Comparison of ENCODE assay signal across 25 cellular contexts in the genomic region with DNA sequence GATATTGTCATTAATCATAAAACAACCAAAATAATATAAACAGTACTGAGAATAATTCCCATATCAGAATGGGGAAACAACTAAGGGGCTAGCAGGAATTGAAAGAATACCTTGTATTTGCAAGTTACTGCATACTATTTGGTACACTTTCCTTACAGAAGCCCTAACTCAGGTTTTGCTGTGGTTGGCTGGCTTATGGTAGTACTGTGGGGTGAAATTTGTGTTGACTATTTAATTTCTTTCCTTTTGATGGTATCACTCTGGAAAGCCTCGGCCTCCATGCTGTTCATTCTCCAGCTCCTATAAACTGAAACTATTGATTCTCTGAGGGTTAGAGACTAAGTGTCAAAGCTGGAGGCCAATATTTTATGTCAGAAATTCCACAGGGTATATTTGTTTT. TPM values are rescaled to one million over a fixed set of nuclear protein-coding genes. Genes with fewer than 3 reads are reported as not detected.
DNase-seq lines count a peak whose midpoint lies in the region; ATAC-seq, FAIRE-seq and TF ChIP-seq lines count a peak whose summit lies in the region.
"Had no signal": no experiment of that assay in that cellular context is flagged by ENCODE, and none has a peak within 500 bp of the region (broad histone marks: within the 10 kb centered on the region; RNA-seq: fewer than 3 reads in every experiment).

No MANE protein-coding gene starts in this region.

- peak overlapping the region; percentile 91 to 96 (median 95) for H3K4me3 Mint-ChIP-seq in brain
- H3K4me3 Mint-ChIP-seq in progenitor cell of endocrine pancreas (ENCODE audit: low read depth): peak overlapping the region; percentile 75
- H3K4me3 Mint-ChIP-seq in stimulated activated effector memory CD8-positive, alpha-beta T cell treated with anti-CD3 and anti-CD28 coated beads, Interleukin-12 subunit alpha, Interleukin-12 subunit beta, amount 100 ng/mL, for 72 hours: no peak overlapping the region
- H3K4me3 Mint-ChIP-seq: activated CD4-positive, alpha-beta T cell treated with anti-CD3 and anti-CD28 coated beads, Interleukin-2, amount 10 ng/mL, durations not matched to agents 24 days and 14 days; CD8-positive, alpha-beta T cell; natural killer cell; stimulated activated naive B cell treated with anti-CD40 and anti-IgM and Interleukin-4, amounts not matched to agents 10 μg/mL and 1 μg/mL and 100 μg/mL, for 72 hours had no signal

- H4K20me1 ChIP-seq in HepG2 (ENCODE audit: insufficient read depth, low read length): no peaks in the 10 kb centered on the region

- H3K9ac ChIP-seq in HepG2 (ENCODE audit: insufficient read depth, low read depth, low read length): no peak overlapping the region

- no TSS peak for BruUV-seq in HepG2 (replicated peaks; lab: Mats Ljungman, UMichigan)

- no peaks in the 10 kb centered on the region for H3K36me3 ChIP-seq in HepG2 (replicated peaks in 1 of 2; ENCODE audit: control insufficient read depth in 1 of 2, insufficient read depth in 2 of 2, low read length in 2 of 2)
- H3K36me3 ChIP-seq: heart right ventricle, thoracic aorta had no signal

- no peak for FAIRE-seq in HepG2 (lab: Jason Lieb, UNC)
- FAIRE-seq: islet of Langerhans had no signal

- CTCF ChIA-PET in HepG2 (lab: Yijun Ruan, JAX; ENCODE audit: low intra/inter-chr PET ratio, low total read pairs): no interaction called here

- in situ Hi-C loops in HepG2 (cut with HindIII; ENCODE audit: extremely low pct_ligation_motif_present, low pct_unique_long_range_greater_than_20kb): loop anchor here (25.0 kb wide), 1 partner anchor 800 kb away; the partner anchor contains the start of genes BMI1 and COMMD3

- ATAC-seq in HepG2 (no peak), GM18870 (IDR thresholded peaks at IDR 0.05; ENCODE audit: unreplicated experiment) (no peak), HG02678 (IDR thresholded peaks at IDR 0.05; ENCODE audit: unreplicated experiment) (no peak)
- no peak for ATAC-seq in stimulated activated effector memory CD8-positive, alpha-beta T cell treated with anti-CD3 and anti-CD28 coated beads, Interleukin-12 subunit alpha, Interleukin-12 subunit beta, amount 100 ng/mL, for 72 hours
- ATAC-seq: CD8-positive, alpha-beta T cell; heart right ventricle; natural killer cell; Right ventricle myocardium inferior; stimulated activated naive B cell treated with anti-CD40 and anti-IgM and Interleukin-4, amounts not matched to agents 10 μg/mL and 1 μg/mL and 100 μg/mL, for 72 hours had no signal

- TF ChIP-seq POLR2A in HepG2 (IDR thresholded peaks at IDR 0.05; ENCODE audit: insufficient read depth in 1 of 2, low read depth in 2 of 2, low read length in 2 of 2): no peak

- no peaks in the 10 kb centered on the region for H3K79me2 ChIP-seq in HepG2 (ENCODE audit: insufficient read depth, low read length)

- peak overlapping the region; percentile 19; the same call in 1 of the 2 replicates for H3K4me2 ChIP-seq in HepG2 (ENCODE audit: low read depth, low read length)

- TF ChIP-seq RAD21 in HepG2 (CRISPR knock-in tag; IDR thresholded peaks at IDR 0.05): no peak

- H3K9me3 ChIP-seq in HepG2 (ENCODE audit: low read length): no peaks in the 10 kb centered on the region
- H3K9me3 ChIP-seq: heart right ventricle, thoracic aorta had no signal

- H3K36me3 Mint-ChIP-seq in brain: no peaks in the 10 kb centered on the region
- H3K36me3 Mint-ChIP-seq in progenitor cell of endocrine pancreas (ENCODE audit: insufficient read depth): no peaks in the 10 kb centered on the region
- no peaks in the 10 kb centered on the region for H3K36me3 Mint-ChIP-seq in stimulated activated effector memory CD8-positive, alpha-beta T cell treated with anti-CD3 and anti-CD28 coated beads, Interleukin-12 subunit alpha, Interleukin-12 subunit beta, amount 100 ng/mL, for 72 hours
- H3K36me3 Mint-ChIP-seq: CD8-positive, alpha-beta T cell; natural killer cell; stimulated activated naive B cell treated with anti-CD40 and anti-IgM and Interleukin-4, amounts not matched to agents 10 μg/mL and 1 μg/mL and 100 μg/mL, for 72 hours had no signal

- H3K9me3 Mint-ChIP-seq in brain (peaks cover 0 to 4% (median 0%) of the 10 kb centered on the region in 5 experiments), progenitor cell of endocrine pancreas (ENCODE audit: low read depth) (no peaks in the 10 kb centered on the region)
- H3K9me3 Mint-ChIP-seq in stimulated activated effector memory CD8-positive, alpha-beta T cell treated with anti-CD3 and anti-CD28 coated beads, Interleukin-12 subunit alpha, Interleukin-12 subunit beta, amount 100 ng/mL, for 72 hours: no peaks in the 10 kb centered on the region
- H3K9me3 Mint-ChIP-seq: activated CD4-positive, alpha-beta T cell treated with anti-CD3 and anti-CD28 coated beads, Interleukin-2, amount 10 ng/mL, durations not matched to agents 24 days and 14 days; CD8-positive, alpha-beta T cell; natural killer cell; stimulated activated naive B cell treated with anti-CD40 and anti-IgM and Interleukin-4, amounts not matched to agents 10 μg/mL and 1 μg/mL and 100 μg/mL, for 72 hours had no signal

- TF ChIP-seq CTCF in HFF-Myc (IDR thresholded peaks at IDR 0.05; ENCODE audit: low read depth, low read length, missing control alignments) (no peak), brain (conservative IDR thresholded peaks at IDR 0.05) (no peak), HepG2 (CRISPR knock-in tag; IDR thresholded peaks at IDR 0.05) (no peak), progenitor cell of endocrine pancreas (IDR thresholded peaks at IDR 0.05; ENCODE audit: unreplicated experiment) (no peak)

- no peaks in the 10 kb centered on the region; a peak in 1 of 5 replicates for H3K27me3 ChIP-seq in HepG2 (ENCODE audit: control insufficient read depth in 1 of 2, insufficient read depth in 2 of 2, low read length in 2 of 2)

- H3K27me3 Mint-ChIP-seq in brain: peaks cover 14% of the 10 kb centered on the region
- H3K27me3 Mint-ChIP-seq in progenitor cell of endocrine pancreas: peaks cover 5% of the 10 kb centered on the region

- intact Hi-C loops in HepG2 (cut with micrococcal nuclease; ENCODE audit: unreplicated experiment): no loop called here

- 37% methylated on average over 1 of the region's 1 CpG for WGBS in HepG2 (ENCODE audit: low lambda C conversion rate)

- peak overlapping the region; percentile 91 to 99 (median 95) for H3K27ac Mint-ChIP-seq in brain
- H3K27ac Mint-ChIP-seq in progenitor cell of endocrine pancreas: peak overlapping the region; percentile 93
- H3K27ac Mint-ChIP-seq in stimulated activated effector memory CD8-positive, alpha-beta T cell treated with anti-CD3 and anti-CD28 coated beads, Interleukin-12 subunit alpha, Interleukin-12 subunit beta, amount 100 ng/mL, for 72 hours: no peak overlapping the region
- H3K27ac Mint-ChIP-seq: activated CD4-positive, alpha-beta T cell treated with anti-CD3 and anti-CD28 coated beads, Interleukin-2, amount 10 ng/mL, durations not matched to agents 24 days and 14 days; CD8-positive, alpha-beta T cell; natural killer cell; stimulated activated naive B cell treated with anti-CD40 and anti-IgM and Interleukin-4, amounts not matched to agents 10 μg/mL and 1 μg/mL and 100 μg/mL, for 72 hours had no signal

- H3K4me3 ChIP-seq in HFF-Myc (replicated peaks; ENCODE audit: low read depth, low read length) (peak overlapping the region; percentile 10; the same call in 1 of the 2 replicates), HepG2 (replicated peaks in 1 of 3; ENCODE audit: insufficient read depth in 1 of 3, low read depth in 2 of 3, low read length in 3 of 3) (no peak overlapping the region)
- H3K4me3 ChIP-seq: heart right ventricle, thoracic aorta had no signal

- no peak overlapping the region for H2AFZ ChIP-seq in HepG2 (ENCODE audit: low read length)

- H3K4me1 ChIP-seq in HepG2 (ENCODE audit: insufficient read depth, low read length): peaks cover 86% of the 10 kb centered on the region

- H3K4me1 Mint-ChIP-seq in brain (peaks cover 73% of the 10 kb centered on the region), progenitor cell of endocrine pancreas (ENCODE audit: low read depth) (peaks cover 69% of the 10 kb centered on the region)
- no peaks in the 10 kb centered on the region for H3K4me1 Mint-ChIP-seq in stimulated activated effector memory CD8-positive, alpha-beta T cell treated with anti-CD3 and anti-CD28 coated beads, Interleukin-12 subunit alpha, Interleukin-12 subunit beta, amount 100 ng/mL, for 72 hours

- POLR2A ChIA-PET in HepG2 (lab: Yijun Ruan, JAX): interaction anchor here (2.2 to 2.7 kb wide), 2 partner anchors 14 to 15 kb away, joined by 18 to 33 read pairs; partner anchors contain the start of gene SKIDA1

- DNase-seq in HFF-Myc (ENCODE audit: extremely low read depth, low read depth) (no peak), HepG2 (ENCODE audit: low spot score) (no peak), progenitor cell of endocrine pancreas (ENCODE audit: low spot score, unreplicated experiment) (no peak), D341Med (ENCODE audit: low spot score) (no peak)
- no peak for DNase-seq in stimulated activated effector memory CD8-positive, alpha-beta T cell treated with anti-CD3 and anti-CD28 coated beads, Interleukin-12 subunit alpha, Interleukin-12 subunit beta, amount 100 ng/mL, for 72 hours (ENCODE audit: low spot score in 2 of 2)
- DNase-seq: activated CD4-positive, alpha-beta T cell treated with anti-CD3 and anti-CD28 coated beads, Interleukin-2, amount 10 ng/mL, durations not matched to agents 24 days and 14 days; CD8-positive, alpha-beta T cell; central memory CD4-positive, alpha-beta T cell; DMS53; effector CD8-positive, alpha-beta T cell; heart right ventricle; Karpas-422; mammary epithelial cell; natural killer cell; NCI-H1092; NCI-H2107; NCI-H526; stimulated activated naive B cell treated with anti-CD40 and anti-IgM and Interleukin-4, amounts not matched to agents 10 μg/mL and 1 μg/mL and 100 μg/mL, for 72 hours; T-helper 1 cell had no signal

- TF ChIP-seq EP300 in HepG2 (IDR thresholded peaks at IDR 0.05; ENCODE audit: low read depth in 2 of 2, low read length in 2 of 2) (no peak), HepG2 (CRISPR knock-in tag; IDR thresholded peaks at IDR 0.05; ENCODE audit: borderline replicate concordance) (no peak)

- H3K27ac ChIP-seq in HepG2 (ENCODE audit: extremely low read length, insufficient read depth, low read length): peak overlapping the region; percentile 13
- H3K27ac ChIP-seq: thoracic aorta had no signal

RNA-seq across cellular contexts. Expression of gene SKIDA1, which starts 13.6 kb away (rescaled TPM):
- polyA plus RNA-seq in brain (ENCODE audit: insufficient read depth, low read depth, low replicate concordance): 0.46 TPM
- 1.4 and 1.5 TPM in 2 replicates for total RNA-seq in HepG2 (2016; rRNA removed; fragmentation: Illumina TruSeq; extraction: Trizol)
- 0.35 and 0.40 TPM in 2 replicates for total RNA-seq in HepG2 (2016; cell fraction: cytosol; rRNA removed; fragmentation: Illumina TruSeq; extraction: Trizol; ENCODE audit: low read depth)
- 1.1 and 1.2 TPM in 2 replicates for total RNA-seq in HepG2 (2016; cell fraction: insoluble cytoplasmic fraction; rRNA removed; fragmentation: Illumina TruSeq; extraction: Trizol)
- 1.1 TPM in 2 replicates for total RNA-seq in HepG2 (2016; cell fraction: membrane; rRNA removed; fragmentation: Illumina TruSeq; extraction: Trizol)
- total RNA-seq in HepG2 (2016; cell fraction: nucleus; rRNA removed; fragmentation: Illumina TruSeq; extraction: Trizol): 1.4 TPM in 2 replicates
- 0.29 and 0.73 TPM in 2 replicates for polyA plus RNA-seq in HepG2 (2011; rRNA removed)
- 0.17 and 0.19 TPM in 2 replicates for polyA plus RNA-seq in HepG2 (2011; cell fraction: cytosol; rRNA removed)
- 0.45 and 0.59 TPM in 2 replicates for polyA plus RNA-seq in HepG2 (2011; cell fraction: nucleus; rRNA removed)
- 0.24 and 0.85 TPM in 2 replicates for polyA plus RNA-seq in HepG2 (2012)
- 0.11 and 0.58 TPM in 2 replicates for polyA plus RNA-seq in HepG2 (2016; cell fraction: cytosol; fragmentation: Illumina TruSeq; extraction: Trizol; ENCODE audit: low read depth)
- polyA plus RNA-seq in HepG2 (2016; cell fraction: insoluble cytoplasmic fraction; fragmentation: Illumina TruSeq; extraction: Trizol; ENCODE audit: low read depth): 0.67 and 0.78 TPM in 2 replicates
- 0.33 and 0.58 TPM in 2 replicates for polyA plus RNA-seq in HepG2 (2016; cell fraction: membrane; fragmentation: Illumina TruSeq; extraction: Trizol; ENCODE audit: low read depth)
- 2.7 and 2.8 TPM in 2 replicates for polyA plus RNA-seq in HepG2 (2016; cell fraction: nucleus; fragmentation: Illumina TruSeq; extraction: Trizol; ENCODE audit: insufficient read depth, low read depth)
- 0.12 and 0.28 TPM in 2 replicates for polyA minus RNA-seq in HepG2 (2011; rRNA and poly(A)+ RNA removed; ENCODE audit: low replicate concordance)
- 0.49 and 0.88 TPM in 2 replicates for polyA minus RNA-seq in HepG2 (2011; cell fraction: cytosol; rRNA and poly(A)+ RNA removed)
- polyA minus RNA-seq in HepG2 (2011; cell fraction: nucleus; rRNA and poly(A)+ RNA removed): 0.50 and 0.52 TPM in 2 replicates
- total RNA-seq in progenitor cell of endocrine pancreas: 13.6 and 15.3 TPM in 2 replicates
- total RNA-seq: CD8-positive, alpha-beta T cell; natural killer cell had no signal

RNA-seq across cellular contexts. Expression of gene MLLT10, which starts 22.1 kb away (rescaled TPM):
- polyA plus RNA-seq in brain (ENCODE audit: insufficient read depth, low read depth, low replicate concordance) (17.4 TPM), HepG2 (2011; rRNA removed) (72.1 and 84.1 TPM in 2 replicates)
- total RNA-seq in HepG2 (2016; rRNA removed; fragmentation: Illumina TruSeq; extraction: Trizol) (39.3 and 51.3 TPM in 2 replicates), progenitor cell of endocrine pancreas (55.7 and 65.6 TPM in 2 replicates)
- 32.5 and 35.1 TPM in 2 replicates for total RNA-seq in HepG2 (2016; cell fraction: cytosol; rRNA removed; fragmentation: Illumina TruSeq; extraction: Trizol; ENCODE audit: low read depth)
- total RNA-seq in HepG2 (2016; cell fraction: insoluble cytoplasmic fraction; rRNA removed; fragmentation: Illumina TruSeq; extraction: Trizol): 40.6 and 48.2 TPM in 2 replicates
- total RNA-seq in HepG2 (2016; cell fraction: membrane; rRNA removed; fragmentation: Illumina TruSeq; extraction: Trizol): 43.6 and 51.5 TPM in 2 replicates
- total RNA-seq in HepG2 (2016; cell fraction: nucleus; rRNA removed; fragmentation: Illumina TruSeq; extraction: Trizol): 132 and 141 TPM in 2 replicates
- 52.6 and 55.4 TPM in 2 replicates for polyA plus RNA-seq in HepG2 (2011; cell fraction: cytosol; rRNA removed)
- 70.8 and 78.9 TPM in 2 replicates for polyA plus RNA-seq in HepG2 (2011; cell fraction: nucleus; rRNA removed)
- polyA plus RNA-seq in HepG2 (2012): 36.4 and 36.6 TPM in 2 replicates
- polyA plus RNA-seq in HepG2 (2016; cell fraction: cytosol; fragmentation: Illumina TruSeq; extraction: Trizol; ENCODE audit: low read depth): 39.6 and 43.2 TPM in 2 replicates
- polyA plus RNA-seq in HepG2 (2016; cell fraction: insoluble cytoplasmic fraction; fragmentation: Illumina TruSeq; extraction: Trizol; ENCODE audit: low read depth): 41.2 and 47.5 TPM in 2 replicates
- polyA plus RNA-seq in HepG2 (2016; cell fraction: membrane; fragmentation: Illumina TruSeq; extraction: Trizol; ENCODE audit: low read depth): 46.0 and 49.8 TPM in 2 replicates
- polyA plus RNA-seq in HepG2 (2016; cell fraction: nucleus; fragmentation: Illumina TruSeq; extraction: Trizol; ENCODE audit: insufficient read depth, low read depth): 59.3 and 60.4 TPM in 2 replicates
- 65.5 and 210 TPM in 2 replicates for polyA minus RNA-seq in HepG2 (2011; rRNA and poly(A)+ RNA removed; ENCODE audit: low replicate concordance)
- polyA minus RNA-seq in HepG2 (2011; cell fraction: cytosol; rRNA and poly(A)+ RNA removed): 28.0 and 33.0 TPM in 2 replicates
- 342 and 460 TPM in 2 replicates for polyA minus RNA-seq in HepG2 (2011; cell fraction: nucleus; rRNA and poly(A)+ RNA removed)
